ENCODE assay signal across 26 cellular contexts in genomic region chr20:24615353-24615752, GRCh38.
"Had no signal": no experiment of that assay in that cellular context is flagged by ENCODE, and none has a peak within 500 bp of the region (broad histone marks: within the 10 kb centered on the region; RNA-seq: fewer than 3 reads in every experiment).

No MANE protein-coding gene starts in this region.

- H3K4me3 ChIP-seq: body of pancreas, gastrocnemius medialis, heart left ventricle had no signal

- H3K27ac ChIP-seq: body of pancreas, foreskin keratinocyte, gastrocnemius medialis, heart left ventricle, VCaP had no signal

- H3K9me3 ChIP-seq: body of pancreas, gastrocnemius medialis, heart left ventricle had no signal

- H3K36me3 ChIP-seq: gastrocnemius medialis, heart left ventricle had no signal

- H3K4me1 ChIP-seq: body of pancreas, foreskin keratinocyte, gastrocnemius medialis had no signal

- DNase-seq: activated CD4-positive, alpha-beta memory T cell treated with anti-CD3 and anti-CD28 coated beads, Interleukin-2, amount 10 ng/mL, durations not matched to agents 7 days and 5 days; activated CD4-positive, alpha-beta T cell treated with anti-CD3 and anti-CD28 coated beads for 1 hour; activated CD4-positive, alpha-beta T cell treated with anti-CD3 and anti-CD28 coated beads for 4 hours; activated CD4-positive, alpha-beta T cell treated with anti-CD3 and anti-CD28 coated beads, Interleukin-2, amount 10 ng/mL, durations not matched to agents 7 days and 5 days; activated CD4-positive, alpha-beta T cell treated with anti-CD3 and anti-CD28 coated beads, Interleukin-2, amount 50 U/mL, for 4 hours; activated CD8-positive, alpha-beta memory T cell treated with anti-CD3 and anti-CD28 coated beads, Interleukin-2, amount 50 U/mL, for 48 hours; activated effector memory CD4-positive, alpha-beta T cell treated with Interleukin-2 at 50 U/mL for 16 hours; activated gamma-delta T cell treated with Interleukin-2 at 50 U/mL for 16 hours; activated naive CD4-positive, alpha-beta T cell treated with anti-CD3 and anti-CD28 coated beads, Interleukin-2, amount 50 U/mL, for 16 hours; activated naive CD4-positive, alpha-beta T cell treated with Interleukin-2 at 50 U/mL for 16 hours; activated T-cell treated with anti-CD3 and anti-CD28 coated beads for 4 hours; activated T-cell treated with anti-CD3 and anti-CD28 coated beads, Interleukin-2, amount 50 U/mL, for 24 hours; activated T-cell treated with anti-CD3 and anti-CD28 coated beads, Interleukin-2, amount 50 U/mL, for 72 hours; amniotic stem cell; aorta; body of pancreas; caudate nucleus; effector CD8-positive, alpha-beta T cell; foreskin keratinocyte; gastrocnemius medialis; glutamatergic neuron; heart left ventricle; T-helper 2 cell had no signal

- H3K27me3 ChIP-seq: body of pancreas, foreskin keratinocyte, gastrocnemius medialis, heart left ventricle had no signal

- ATAC-seq: activated T-cell treated with anti-CD3 and anti-CD28 coated beads, Interleukin-2, amount 50 U/mL, for 72 hours; body of pancreas; esophagus mucosa; foreskin keratinocyte; gastrocnemius medialis; heart left ventricle; WTC11 had no signal
